In genomic region chr12:66964629-66965028, GRCh38 we compare ENCODE assay signal across 9 cellular contexts.
DNase-seq lines count a peak whose midpoint lies in the region; ATAC-seq lines count a peak whose summit lies in the region.
"Had no signal": no experiment of that assay in that cellular context is flagged by ENCODE, and none has a peak within 500 bp of the region (broad histone marks: within the 10 kb centered on the region; RNA-seq: fewer than 3 reads in every experiment).

No MANE protein-coding gene starts in this region.

- no peaks in the 10 kb centered on the region for H3K36me3 Mint-ChIP-seq in activated CD4-positive, alpha-beta T cell treated with anti-CD3 and anti-CD28 coated beads, Interleukin-2, amount 10 ng/mL, durations not matched to agents 24 days and 14 days (ENCODE audit: low read depth)
- no peaks in the 10 kb centered on the region for H3K36me3 Mint-ChIP-seq in stimulated activated naive B cell treated with anti-CD40 and anti-IgM and Interleukin-4, amounts not matched to agents 10 μg/mL and 1 μg/mL and 100 μg/mL, for 72 hours

- H3K27ac Mint-ChIP-seq in activated CD4-positive, alpha-beta T cell treated with anti-CD3 and anti-CD28 coated beads, Interleukin-2, amount 10 ng/mL, durations not matched to agents 24 days and 14 days: no peak overlapping the region
- H3K27ac Mint-ChIP-seq in stimulated activated naive B cell treated with anti-CD40 and anti-IgM and Interleukin-4, amounts not matched to agents 10 μg/mL and 1 μg/mL and 100 μg/mL, for 72 hours: no peak overlapping the region

- no peak overlapping the region for H3K4me3 Mint-ChIP-seq in activated CD4-positive, alpha-beta T cell treated with anti-CD3 and anti-CD28 coated beads, Interleukin-2, amount 10 ng/mL, durations not matched to agents 24 days and 14 days
- H3K4me3 Mint-ChIP-seq in stimulated activated naive B cell treated with anti-CD40 and anti-IgM and Interleukin-4, amounts not matched to agents 10 μg/mL and 1 μg/mL and 100 μg/mL, for 72 hours: no peak overlapping the region

- peaks cover 9% of the 10 kb centered on the region for H3K4me1 Mint-ChIP-seq in activated CD4-positive, alpha-beta T cell treated with anti-CD3 and anti-CD28 coated beads, Interleukin-2, amount 10 ng/mL, durations not matched to agents 24 days and 14 days
- H3K4me1 Mint-ChIP-seq in stimulated activated naive B cell treated with anti-CD40 and anti-IgM and Interleukin-4, amounts not matched to agents 10 μg/mL and 1 μg/mL and 100 μg/mL, for 72 hours: no peaks in the 10 kb centered on the region

- H3K27me3 Mint-ChIP-seq in activated CD4-positive, alpha-beta T cell treated with anti-CD3 and anti-CD28 coated beads, Interleukin-2, amount 10 ng/mL, durations not matched to agents 24 days and 14 days: peaks cover 9% of the 10 kb centered on the region
- peaks cover 0 to under 1% of the 10 kb centered on the region in 2 donors for H3K27me3 Mint-ChIP-seq in stimulated activated naive B cell treated with anti-CD40 and anti-IgM and Interleukin-4, amounts not matched to agents 10 μg/mL and 1 μg/mL and 100 μg/mL, for 72 hours

- peak; percentile 28 to 70 for ATAC-seq in activated CD4-positive, CD25-positive, alpha-beta regulatory T cell treated with anti-CD3 and anti-CD28 coated beads, Interleukin-2, amount 50 U/mL, for 24 hours
- ATAC-seq in stimulated activated naive B cell treated with anti-CD40 and anti-IgM and Interleukin-4, amounts not matched to agents 10 μg/mL and 1 μg/mL and 100 μg/mL, for 72 hours (replicated peaks): peak; percentile 27 to 50
- ATAC-seq in GM18517 (IDR thresholded peaks at IDR 0.05; ENCODE audit: unreplicated experiment): no peak
- no peak for ATAC-seq in HG03108 (IDR thresholded peaks at IDR 0.05; ENCODE audit: unreplicated experiment)

- intact Hi-C loops in activated CD4-positive, alpha-beta T cell treated with anti-CD3 and anti-CD28 coated beads, Interleukin-2, amount 10 ng/mL, durations not matched to agents 24 days and 14 days (cut with micrococcal nuclease): no loop called here

- no peak for DNase-seq in activated CD4-positive, CD25-positive, alpha-beta regulatory T cell (lab: John Stamatoyannopoulos, UW)
- DNase-seq in activated CD4-positive, alpha-beta T cell treated with anti-CD3 and anti-CD28 coated beads, Interleukin-2, amount 10 ng/mL, durations not matched to agents 24 days and 14 days: peak; percentile 74
- DNase-seq in effector CD8-positive, alpha-beta T cell (lab: John Stamatoyannopoulos, UW): peak; percentile 26
- no peak for DNase-seq in stimulated activated naive B cell treated with anti-CD40 and anti-IgM and Interleukin-4, amounts not matched to agents 10 μg/mL and 1 μg/mL and 100 μg/mL, for 72 hours
- no peak for DNase-seq in NCI-H2029 treated with DMSO at 0.1 percent for 48 hours (lab: John Stamatoyannopoulos, UW)
- DNase-seq: NCI-H524 had no signal

- H3K9me3 Mint-ChIP-seq in activated CD4-positive, alpha-beta T cell treated with anti-CD3 and anti-CD28 coated beads, Interleukin-2, amount 10 ng/mL, durations not matched to agents 24 days and 14 days: peaks cover 4% of the 10 kb centered on the region
- H3K9me3 Mint-ChIP-seq in stimulated activated naive B cell treated with anti-CD40 and anti-IgM and Interleukin-4, amounts not matched to agents 10 μg/mL and 1 μg/mL and 100 μg/mL, for 72 hours: no peaks in the 10 kb centered on the region

Comparison
In these comparisons a context has a peak if more than half of its experiments do, and no peak if none do; other contexts are left out.
1. ATAC-seq: peak in activated CD4-positive, CD25-positive, alpha-beta regulatory T cell treated with anti-CD3 and anti-CD28 coated beads, Interleukin-2, amount 50 U/mL, for 24 hours (2 of 2) and stimulated activated naive B cell treated with anti-CD40 and anti-IgM and Interleukin-4, amounts not matched to agents 10 μg/mL and 1 μg/mL and 100 μg/mL, for 72 hours (2 of 2); none in GM18517 (single experiment) and HG03108 (single experiment).
2. DNase-seq: peak in activated CD4-positive, alpha-beta T cell treated with anti-CD3 and anti-CD28 coated beads, Interleukin-2, amount 10 ng/mL, durations not matched to agents 24 days and 14 days (single experiment) and effector CD8-positive, alpha-beta T cell (single experiment); none in activated CD4-positive, CD25-positive, alpha-beta regulatory T cell (0 of 4), stimulated activated naive B cell treated with anti-CD40 and anti-IgM and Interleukin-4, amounts not matched to agents 10 μg/mL and 1 μg/mL and 100 μg/mL, for 72 hours (single experiment) and NCI-H2029 treated with DMSO at 0.1 percent for 48 hours (single experiment).